8 cellular contexts compared by ENCODE assay signal in the genomic region with DNA sequence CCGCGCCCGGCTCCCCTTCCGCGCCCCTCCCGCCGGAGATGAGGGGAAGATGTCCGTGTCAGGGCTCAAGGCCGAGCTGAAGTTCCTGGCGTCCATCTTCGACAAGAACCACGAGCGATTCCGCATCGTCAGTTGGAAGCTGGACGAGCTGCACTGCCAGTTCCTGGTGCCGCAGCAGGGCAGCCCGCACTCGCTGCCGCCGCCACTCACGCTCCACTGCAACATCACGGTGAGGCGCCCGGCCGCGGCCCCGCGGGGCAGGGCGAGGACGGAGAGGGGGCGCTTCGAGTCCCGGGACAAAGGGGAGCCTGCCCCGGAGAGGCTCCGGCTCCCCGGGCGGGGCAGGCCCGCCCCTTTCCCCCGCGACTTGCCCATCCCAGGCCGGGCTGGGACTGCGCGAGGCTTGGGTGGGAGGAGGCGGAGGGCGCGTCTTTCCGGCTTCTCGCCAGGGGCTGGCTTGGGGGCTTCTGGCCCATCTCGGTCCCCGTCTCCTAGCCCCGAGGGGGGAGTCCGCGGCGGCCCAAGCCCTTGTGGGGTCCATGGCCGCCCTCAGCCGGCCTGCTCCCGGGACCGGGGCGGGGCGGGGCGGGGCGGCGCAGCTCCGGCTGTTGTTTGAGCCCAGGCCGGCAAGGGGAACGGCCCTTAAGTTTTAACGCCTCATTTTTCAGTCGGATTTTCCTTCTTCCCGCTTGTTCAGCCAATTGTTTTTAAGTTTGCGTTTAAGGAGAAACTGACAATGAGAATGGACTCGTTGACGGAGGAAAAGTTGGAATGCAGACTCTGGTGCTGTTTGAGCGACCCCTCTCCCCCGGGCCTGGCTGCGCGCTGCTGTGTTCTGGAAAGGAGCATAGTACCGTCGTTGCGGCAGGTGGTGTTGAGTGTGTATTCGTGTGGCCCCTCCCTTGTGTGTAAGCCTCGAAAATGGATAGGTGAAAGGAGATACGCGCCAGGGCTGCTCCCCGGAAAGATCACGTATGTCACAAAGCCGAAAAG. TPM values are rescaled to one million over a fixed set of nuclear protein-coding genes. Genes with fewer than 3 reads are reported as not detected.
DNase-seq lines count a peak whose midpoint lies in the region; ATAC-seq and TF ChIP-seq lines count a peak whose summit lies in the region.

No MANE protein-coding gene starts in this region.

- peak; percentile 49 for DNase-seq in SIG-M5 treated with dmso at 0.1 percent for 504 hours (lab: John Stamatoyannopoulos, UW; ENCODE audit: unreplicated experiment)
- no peak for DNase-seq in SIG-M5 (lab: John Stamatoyannopoulos, UW)
- DNase-seq in NCI-H774 (lab: John Stamatoyannopoulos, UW), result peak; percentile 21
- peak; percentile 35 for DNase-seq in activated T-cell treated with anti-CD3 and anti-CD28 coated beads for 24 hours (ENCODE audit: low read depth)
- peak; percentile 49 for DNase-seq in epidermal melanocyte (ENCODE audit: insufficient read length, low spot score)
- DNase-seq in mesothelial cell of epicardium (ENCODE audit: low spot score in 2 of 2, unreplicated experiment in 2 of 2), result peak; percentile 29 to 67
- peak; percentile 17 for DNase-seq in stimulated activated CD8-positive, alpha-beta memory T cell treated with anti-CD3 and anti-CD28 coated beads, Interleukin-4, amount 100 ng/mL, for 24 hours (ENCODE audit: low read depth)

- peaks cover 2% of the 10 kb centered on the region for H3K27me3 Mint-ChIP-seq in mesothelial cell of epicardium (ENCODE audit: low read depth)

- no peak for TF ChIP-seq CTCF in mesothelial cell of epicardium (IDR thresholded peaks at IDR 0.05; ENCODE audit: unreplicated experiment)

- H3K27ac Mint-ChIP-seq in mesothelial cell of epicardium, result peak overlapping the region; percentile 96

- peaks cover 1% of the 10 kb centered on the region for H3K36me3 Mint-ChIP-seq in mesothelial cell of epicardium

- no peaks in the 10 kb centered on the region for H3K9me3 Mint-ChIP-seq in mesothelial cell of epicardium

- ATAC-seq in HG03095 (IDR thresholded peaks at IDR 0.05; ENCODE audit: unreplicated experiment), result peak; percentile 32

- H3K4me1 Mint-ChIP-seq in mesothelial cell of epicardium, result peaks cover 53% of the 10 kb centered on the region

- peak overlapping the region; percentile 94 for H3K4me3 Mint-ChIP-seq in mesothelial cell of epicardium

RNA-seq across cellular contexts. Expression of a gene that starts 0.7 kb away (rescaled TPM):
- 30.1 to 32.0 TPM (median 31.6 TPM) in 3 replicates for total RNA-seq in mesothelial cell of epicardium

RNA-seq across cellular contexts. Expression of a gene that starts 59.8 kb away (rescaled TPM):
- total RNA-seq in mesothelial cell of epicardium, result 38.1 to 40.6 TPM (median 38.3 TPM) in 3 replicates
